ENCODE assay signal across 18 cellular contexts in genomic region chr4:30181512-30181911, GRCh38.
DNase-seq lines count a peak whose midpoint lies in the region; ATAC-seq and TF ChIP-seq lines count a peak whose summit lies in the region.
"Had no signal": no experiment of that assay in that cellular context is flagged by ENCODE, and none has a peak within 500 bp of the region (broad histone marks: within the 10 kb centered on the region; RNA-seq: fewer than 3 reads in every experiment).

No MANE protein-coding gene starts in this region.

- no peaks in the 10 kb centered on the region for H3K9me2 ChIP-seq in SU-DHL-6 (replicated peaks; ENCODE audit: insufficient read depth, low read length)

- 66% methylated on average over 4 of the region's 4 CpGs for WGBS in upper lobe of left lung, 2 donors

- no peak for TF ChIP-seq POLR2A in upper lobe of left lung (IDR thresholded peaks at IDR 0.05)

- no peak for TF ChIP-seq CTCF in KMS-11 (conservative IDR thresholded peaks at IDR 0.05; ENCODE audit: low read depth, low read length)
- no peak for TF ChIP-seq CTCF in SU-DHL-6 (IDR thresholded peaks at IDR 0.05; ENCODE audit: insufficient read depth, low read length, poor library complexity, severe bottlenecking)
- TF ChIP-seq CTCF in upper lobe of left lung (IDR thresholded peaks at IDR 0.05) = no peak

- peaks cover 19% of the 10 kb centered on the region for H3K4me1 ChIP-seq in KMS-11 (ENCODE audit: low read depth, poor library complexity, severe bottlenecking)
- H3K4me1 ChIP-seq in upper lobe of left lung = peaks cover 0 to 3% (median 0%) of the 10 kb centered on the region in 4 donors
- H3K4me1 ChIP-seq: A549, Caco-2 had no signal

- H4K20me1 ChIP-seq in KMS-11 (ENCODE audit: insufficient read depth) (no peaks in the 10 kb centered on the region), SU-DHL-6 (ENCODE audit: low read depth, low read length) (no peaks in the 10 kb centered on the region)

- H3K36me3 ChIP-seq in KMS-11 (ENCODE audit: insufficient read depth) (no peaks in the 10 kb centered on the region), SU-DHL-6 (ENCODE audit: low read length) (no peaks in the 10 kb centered on the region), upper lobe of left lung (no peaks in the 10 kb centered on the region)

- no peak overlapping the region for H3K4me3 ChIP-seq in KMS-11 (IDR thresholded peaks at IDR 0.05; ENCODE audit: insufficient read depth, low read depth, low read length)
- no peak overlapping the region for H3K4me3 ChIP-seq in SU-DHL-6 (ENCODE audit: insufficient read depth, low read length, poor library complexity, severe bottlenecking)
- no peak overlapping the region for H3K4me3 ChIP-seq in upper lobe of left lung
- H3K4me3 ChIP-seq: A549, GM23248 had no signal

- H3K9ac ChIP-seq in KMS-11 = no peak overlapping the region
- H3K9ac ChIP-seq in SU-DHL-6 (ENCODE audit: low read length) = no peak overlapping the region
- H3K9ac ChIP-seq: GM23248 had no signal

- H3K27me3 ChIP-seq in KMS-11 (ENCODE audit: insufficient read depth, low read depth) (no peaks in the 10 kb centered on the region), SU-DHL-6 (ENCODE audit: low read length) (no peaks in the 10 kb centered on the region), upper lobe of left lung (no peaks in the 10 kb centered on the region)

- TF ChIP-seq EP300 in upper lobe of left lung (IDR thresholded peaks at IDR 0.05) = peak in 1 of 4 donors; percentile 22

- no peak overlapping the region for H2AFZ ChIP-seq in KMS-11 (ENCODE audit: low read depth)
- H2AFZ ChIP-seq in SU-DHL-6 (ENCODE audit: low read depth, low read length, severe bottlenecking) = peak overlapping the region; percentile 4
- H2AFZ ChIP-seq: GM23248 had no signal

- peak overlapping the region; percentile 39; the same call in 1 of the 2 replicates for H3K4me2 ChIP-seq in KMS-11
- H3K4me2 ChIP-seq in SU-DHL-6 (ENCODE audit: low read depth, low read length, poor library complexity, severe bottlenecking) = no peak overlapping the region
- H3K4me2 ChIP-seq: A549 had no signal

- DNase-seq in DMS79 (lab: John Stamatoyannopoulos, UW) = peak; percentile 0
- DNase-seq in DMS79 treated with DMSO at 0.1 percent for 48 hours (lab: John Stamatoyannopoulos, UW) = no peak
- DNase-seq in upper lobe of left lung = no peak
- DNase-seq in T-helper 9 cell = no peak
- no peak for DNase-seq in NCI-H2196 treated with DMSO at 0.1 percent for 48 hours (lab: John Stamatoyannopoulos, UW; ENCODE audit: unreplicated experiment)
- DNase-seq in activated CD4-positive, alpha-beta T cell treated with anti-CD3 and anti-CD28 coated beads for 1 hour = no peak
- DNase-seq: AML-193; Caco-2; CD4-positive, alpha-beta T cell; GM23248; HCEC 1CT; HFFc6 had no signal

- H3K9me3 ChIP-seq in SU-DHL-6 (ENCODE audit: insufficient read depth, low read length) (peaks cover 4% of the 10 kb centered on the region; the same call in 1 of the 2 replicates), upper lobe of left lung (no peaks in the 10 kb centered on the region)
- H3K9me3 ChIP-seq: A549, Caco-2 had no signal

- H3K27ac ChIP-seq in KMS-11 (no peak overlapping the region), SU-DHL-6 (ENCODE audit: low read depth, low read length) (no peak overlapping the region), upper lobe of left lung (no peak overlapping the region)
- H3K27ac ChIP-seq: 22Rv1, A549, C4-2B, GM23248 had no signal

- ATAC-seq in upper lobe of left lung (ENCODE audit: low FRiP score in 2 of 2) = peak; percentile 46 to 66
- ATAC-seq: A549, HepG2 had no signal

- H3K79me2 ChIP-seq in KMS-11 (ENCODE audit: insufficient read depth, low read depth) (no peaks in the 10 kb centered on the region), SU-DHL-6 (ENCODE audit: insufficient read depth, low read length) (no peaks in the 10 kb centered on the region)

- no peaks in the 10 kb centered on the region for H3F3A ChIP-seq in SU-DHL-6 (ENCODE audit: insufficient read depth)
